13 cellular contexts compared by ENCODE assay signal in the genomic region with DNA sequence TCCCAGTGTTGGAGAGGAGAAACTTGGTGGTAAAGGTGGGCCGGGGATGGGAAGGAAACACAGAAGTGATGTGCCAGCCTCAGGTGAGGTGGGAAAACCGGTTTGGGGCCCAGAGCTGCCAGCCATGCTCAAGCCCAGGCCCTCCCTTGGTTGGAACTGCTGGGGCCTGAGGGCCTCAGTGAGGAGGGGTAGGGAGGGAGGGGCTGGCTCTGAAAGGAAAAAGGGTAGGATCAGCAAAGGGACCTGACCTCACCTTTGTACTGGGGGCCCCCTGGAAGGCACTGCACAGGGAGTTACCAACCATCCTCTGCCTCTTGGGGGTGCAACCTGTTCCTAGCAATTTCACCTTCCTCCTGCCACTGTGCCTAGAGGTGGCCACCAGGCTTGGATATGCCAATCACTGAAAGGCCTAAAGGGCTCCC. TPM values are rescaled to one million over a fixed set of nuclear protein-coding genes. Genes with fewer than 3 reads are reported as not detected.
DNase-seq lines count a peak whose midpoint lies in the region; ATAC-seq, FAIRE-seq and TF ChIP-seq lines count a peak whose summit lies in the region.
"Had no signal": no experiment of that assay in that cellular context is flagged by ENCODE, and none has a peak within 500 bp of the region (broad histone marks: within the 10 kb centered on the region; RNA-seq: fewer than 3 reads in every experiment).

No MANE protein-coding gene starts in this region.

- no peak for ATAC-seq in Right ventricle myocardium inferior

- no peak for TF ChIP-seq CTCF in keratinocyte (optimal IDR thresholded peaks at IDR 0.05 in 1 of 3, IDR thresholded peaks at IDR 0.05 in 1 of 3, conservative IDR thresholded peaks at IDR 0.05 in 1 of 3; ENCODE audit: extremely low read depth in 1 of 3, insufficient read depth in 2 of 3, low read length in 3 of 3)

- dilution Hi-C loops in keratinocyte (cut with MboI; ENCODE audit: extremely low pct_ligation_motif_present, low sequenced_read_pairs) = no loop called here

- H3K79me2 ChIP-seq in keratinocyte (ENCODE audit: control insufficient read depth, insufficient read depth, low read length) = peaks cover 31% of the 10 kb centered on the region

- FAIRE-seq in keratinocyte (lab: Jason Lieb, UNC) (no peak), urothelium cell line (lab: Jason Lieb, UNC) (peak; percentile 46)

- H3K9me1 ChIP-seq in keratinocyte (ENCODE audit: control insufficient read depth, extremely low read depth, insufficient read depth, low read length) = peaks cover 4% of the 10 kb centered on the region

- peak overlapping the region; percentile 34 for H3K4me2 ChIP-seq in keratinocyte (ENCODE audit: control insufficient read depth, extremely low read depth, insufficient read depth, low read depth, low read length)

- peaks cover 9% of the 10 kb centered on the region for H3K27me3 ChIP-seq in keratinocyte (ENCODE audit: control insufficient read depth, extremely low read depth, insufficient read depth, low read length)
- H3K27me3 ChIP-seq: Peyer's patch had no signal

- H3K36me3 ChIP-seq in SK-N-MC (ENCODE audit: insufficient read depth, low read length) (peaks cover 16% of the 10 kb centered on the region), keratinocyte (ENCODE audit: control insufficient read depth in 2 of 2, extremely low read depth in 1 of 2, insufficient read depth in 2 of 2, low read length in 2 of 2) (peaks cover 0 to 9% of the 10 kb centered on the region in 2 experiments)

- intact Hi-C loops in Right ventricle myocardium inferior (cut with DNase I) (no loop called here), cardiac septum (cut with DNase I) (loop anchor here (5.0 to 10.0 kb wide), 3 partner anchors 66 to 292 kb away; a partner anchor contains a TSS)

- H2AFZ ChIP-seq in keratinocyte (ENCODE audit: control insufficient read depth, low read length) = no peak overlapping the region

- H3K27ac ChIP-seq in SK-N-MC = 0 out of 2 replicates have a peak overlapping the region, but pooled peaks have one; percentile 7
- no peak overlapping the region for H3K27ac ChIP-seq in keratinocyte (ENCODE audit: control insufficient read depth, insufficient read depth, low read length)
- H3K27ac ChIP-seq: epithelial cell of prostate, Peyer's patch had no signal

- DNase-seq in Right ventricle myocardium inferior (ENCODE audit: missing footprints) (peak; percentile 39), cardiac septum (ENCODE audit: low spot score) (no peak), SK-N-MC (ENCODE audit: low read depth, low spot score) (no peak), keratinocyte (ENCODE audit: low read depth, low spot score) (no peak), urothelium cell line (ENCODE audit: low spot score) (no peak), cortex of kidney (lab: John Stamatoyannopoulos, UW) (no peak), NCI-H146 treated with DMSO at 0.1 percent for 48 hours (lab: John Stamatoyannopoulos, UW; ENCODE audit: unreplicated experiment) (no peak)
- DNase-seq in stimulated activated CD4-positive, alpha-beta T cell treated with anti-CD3 and anti-CD28 coated beads, Interleukin-12 subunit alpha, Interleukin-12 subunit beta, amount 100 ng/mL, for 4 hours = no peak
- DNase-seq: activated T-cell treated with anti-CD3 and anti-CD28 coated beads, Interleukin-2, amount 50 U/mL, for 48 hours; KBM-7; Peyer's patch had no signal

- peaks cover 21% of the 10 kb centered on the region for H4K20me1 ChIP-seq in keratinocyte (ENCODE audit: control insufficient read depth, extremely low read depth, insufficient read depth, low read length)

- no peak overlapping the region for H3K4me3 ChIP-seq in SK-N-MC
- H3K4me3 ChIP-seq in keratinocyte (ENCODE audit: control insufficient read depth in 2 of 3, extremely low read depth in 1 of 3, insufficient read depth in 2 of 3, low read depth in 1 of 3, low read length in 3 of 3) = no peak overlapping the region
- H3K4me3 ChIP-seq: Peyer's patch had no signal

- H3K9me3 ChIP-seq in SK-N-MC (ENCODE audit: low read depth, low read length) (no peaks in the 10 kb centered on the region), keratinocyte (ENCODE audit: control insufficient read depth, low read depth, low read length) (no peaks in the 10 kb centered on the region)
- H3K9me3 ChIP-seq: Peyer's patch had no signal

- H3K9ac ChIP-seq in SK-N-MC (ENCODE audit: insufficient read length) = no peak overlapping the region
- no peak overlapping the region for H3K9ac ChIP-seq in keratinocyte (ENCODE audit: control insufficient read depth, extremely low read depth, insufficient read depth, low read length)

- peaks cover 37% of the 10 kb centered on the region for H3K4me1 ChIP-seq in keratinocyte (ENCODE audit: control insufficient read depth, extremely low read depth, insufficient read depth, low read length)

RNA-seq across cellular contexts. Expression of a gene that starts 1.8 kb away (rescaled TPM):
- total RNA-seq in Right ventricle myocardium inferior = 0.14 TPM
- total RNA-seq in cardiac septum = not detected
- 0.06 to 0.09 TPM (median 0.07 TPM) in 3 replicates for polyA plus RNA-seq in keratinocyte
- polyA plus RNA-seq in keratinocyte (2011; ENCODE audit: low read depth) = not detected
- polyA plus RNA-seq in keratinocyte (2011; cell fraction: cytosol; rRNA removed) = 0.06 TPM in 1 of 2 replicates, not detected in the other
- polyA plus RNA-seq in keratinocyte (2011; cell fraction: nucleus; rRNA removed) = 0.15 TPM in 2 replicates
- not detected in 2 replicates for polyA plus RNA-seq in keratinocyte (2012; ENCODE audit: low replicate concordance)
- not detected in 3 replicates for polyA minus RNA-seq in keratinocyte
- not detected for polyA minus RNA-seq in keratinocyte (2011; cell fraction: cytosol; rRNA and poly(A)+ RNA removed)
- not detected in 2 replicates for polyA minus RNA-seq in keratinocyte (2011; cell fraction: nucleus; rRNA and poly(A)+ RNA removed)
- total RNA-seq: Peyer's patch, skeletal muscle tissue had no signal

RNA-seq across cellular contexts. Expression of a gene that starts 3.5 kb away (rescaled TPM):
- 68.2 TPM for total RNA-seq in Right ventricle myocardium inferior
- total RNA-seq in cardiac septum = 79.8 TPM
- polyA plus RNA-seq in keratinocyte = 18.1 to 22.3 TPM (median 22.0 TPM) in 3 replicates
- polyA plus RNA-seq in keratinocyte (2011; ENCODE audit: low read depth) = 20.5 TPM
- 14.2 and 31.9 TPM in 2 replicates for polyA plus RNA-seq in keratinocyte (2011; cell fraction: cytosol; rRNA removed)
- 19.2 and 26.9 TPM in 2 replicates for polyA plus RNA-seq in keratinocyte (2011; cell fraction: nucleus; rRNA removed)
- polyA plus RNA-seq in keratinocyte (2012; ENCODE audit: low replicate concordance) = 19.4 and 51.1 TPM in 2 replicates
- 19.1 to 48.1 TPM (median 20.0 TPM) in 3 replicates for polyA minus RNA-seq in keratinocyte
- 59.7 TPM for polyA minus RNA-seq in keratinocyte (2011; cell fraction: cytosol; rRNA and poly(A)+ RNA removed)
- 16.1 and 19.6 TPM in 2 replicates for polyA minus RNA-seq in keratinocyte (2011; cell fraction: nucleus; rRNA and poly(A)+ RNA removed)

RNA-seq across cellular contexts. Expression of a gene that starts 13.0 kb away (rescaled TPM):
- total RNA-seq in Right ventricle myocardium inferior (10.1 TPM), cardiac septum (9.4 TPM)
- polyA plus RNA-seq in keratinocyte = 15.0 to 41.5 TPM (median 23.5 TPM) in 3 replicates
- polyA plus RNA-seq in keratinocyte (2011; ENCODE audit: low read depth) = 35.9 TPM
- polyA plus RNA-seq in keratinocyte (2011; cell fraction: cytosol; rRNA removed) = 31.9 and 57.1 TPM in 2 replicates
- 89.9 and 117 TPM in 2 replicates for polyA plus RNA-seq in keratinocyte (2011; cell fraction: nucleus; rRNA removed)
- 14.3 and 38.5 TPM in 2 replicates for polyA plus RNA-seq in keratinocyte (2012; ENCODE audit: low replicate concordance)
- polyA minus RNA-seq in keratinocyte = 19.1 to 77.3 TPM (median 28.9 TPM) in 3 replicates
- polyA minus RNA-seq in keratinocyte (2011; cell fraction: cytosol; rRNA and poly(A)+ RNA removed) = 34.5 TPM
- polyA minus RNA-seq in keratinocyte (2011; cell fraction: nucleus; rRNA and poly(A)+ RNA removed) = 18.8 and 36.4 TPM in 2 replicates

RNA-seq across cellular contexts. Expression of a gene that starts 15.5 kb away (rescaled TPM):
- total RNA-seq in Right ventricle myocardium inferior = 14.6 TPM
- 9.9 TPM for total RNA-seq in cardiac septum
- 25.8 to 44.3 TPM (median 28.2 TPM) in 3 replicates for polyA plus RNA-seq in keratinocyte
- polyA plus RNA-seq in keratinocyte (2011; ENCODE audit: low read depth) = 4.8 TPM
- 27.4 and 60.1 TPM in 2 replicates for polyA plus RNA-seq in keratinocyte (2011; cell fraction: cytosol; rRNA removed)
- 14.8 and 21.0 TPM in 2 replicates for polyA plus RNA-seq in keratinocyte (2011; cell fraction: nucleus; rRNA removed)
- polyA plus RNA-seq in keratinocyte (2012; ENCODE audit: low replicate concordance) = 14.3 and 54.5 TPM in 2 replicates
- 20.5 to 76.6 TPM (median 31.1 TPM) in 3 replicates for polyA minus RNA-seq in keratinocyte
- 90.0 TPM for polyA minus RNA-seq in keratinocyte (2011; cell fraction: cytosol; rRNA and poly(A)+ RNA removed)
- polyA minus RNA-seq in keratinocyte (2011; cell fraction: nucleus; rRNA and poly(A)+ RNA removed) = 10.8 and 13.0 TPM in 2 replicates

RNA-seq across cellular contexts. Expression of a gene that starts 37.3 kb away (rescaled TPM):
- total RNA-seq in Right ventricle myocardium inferior (9.8 TPM), cardiac septum (12.5 TPM)
- polyA plus RNA-seq in keratinocyte = 4.3 to 9.0 TPM (median 5.2 TPM) in 3 replicates
- polyA plus RNA-seq in keratinocyte (2011; ENCODE audit: low read depth) = 0.51 TPM
- polyA plus RNA-seq in keratinocyte (2011; cell fraction: cytosol; rRNA removed) = 4.2 and 7.7 TPM in 2 replicates
- polyA plus RNA-seq in keratinocyte (2011; cell fraction: nucleus; rRNA removed) = 4.5 and 6.2 TPM in 2 replicates
- polyA plus RNA-seq in keratinocyte (2012; ENCODE audit: low replicate concordance) = 3.2 and 9.7 TPM in 2 replicates
- polyA minus RNA-seq in keratinocyte = 5.6 to 13.5 TPM (median 6.1 TPM) in 3 replicates
- polyA minus RNA-seq in keratinocyte (2011; cell fraction: cytosol; rRNA and poly(A)+ RNA removed) = 9.8 TPM
- polyA minus RNA-seq in keratinocyte (2011; cell fraction: nucleus; rRNA and poly(A)+ RNA removed) = 5.9 and 7.0 TPM in 2 replicates
